8 cellular contexts compared by ENCODE assay signal in genomic region chr9:113187935-113188595, GRCh38. TPM values are rescaled to one million over a fixed set of nuclear protein-coding genes. Genes with fewer than 3 reads are reported as not detected.
A peak's percentile ranks its signal among the peaks of the same experiment; 100 is the strongest.
DNase-seq lines count a peak whose midpoint lies in the region; TF ChIP-seq lines count a peak whose summit lies in the region.

No MANE protein-coding gene starts in this region.

- no peak overlapping the region for H2BK120ac ChIP-seq in trophoblast cell (ENCODE audit: insufficient read depth, low read length, poor library complexity)

- no peak overlapping the region for H2BK5ac ChIP-seq in trophoblast cell (ENCODE audit: low read depth, low read length, poor library complexity)

- peaks cover 5 to 35% of the 10 kb centered on the region in 2 experiments for H3K36me3 ChIP-seq in trophoblast cell (ENCODE audit: control insufficient read depth in 1 of 2, insufficient read depth in 2 of 2, low read length in 2 of 2)
- H3K36me3 ChIP-seq in MM.1S (replicated peaks; ENCODE audit: insufficient read depth, low read length) = peaks cover 22% of the 10 kb centered on the region; the same call in 1 of the 2 replicates

- H3K27me3 ChIP-seq in trophoblast cell (ENCODE audit: insufficient read depth, low read length) = no peaks in the 10 kb centered on the region
- H3K27me3 ChIP-seq in MM.1S (replicated peaks; ENCODE audit: insufficient read depth, low read length) = no peaks in the 10 kb centered on the region

- no peak overlapping the region for H3K14ac ChIP-seq in trophoblast cell (ENCODE audit: low read length)

- no peak overlapping the region for H3K23ac ChIP-seq in trophoblast cell (ENCODE audit: low read length)

- H3K27ac ChIP-seq in trophoblast cell (ENCODE audit: low read depth, low read length) (no peak overlapping the region), MM.1S (ENCODE audit: low read length) (no peak overlapping the region)

- no peaks in the 10 kb centered on the region for H3K9me2 ChIP-seq in MM.1S (replicated peaks; ENCODE audit: insufficient read depth, low read length)

- no peaks in the 10 kb centered on the region for H3K79me1 ChIP-seq in trophoblast cell (ENCODE audit: low read length)

- H3K4ac ChIP-seq in trophoblast cell (ENCODE audit: low read depth, low read length) = no peak overlapping the region

- H3F3A ChIP-seq in MM.1S (ENCODE audit: insufficient read depth, low read length) = no peaks in the 10 kb centered on the region

- H3K4me2 ChIP-seq in trophoblast cell (ENCODE audit: low read length) (no peak overlapping the region), MM.1S (ENCODE audit: low read depth, low read length) (no peak overlapping the region)

- H4K12ac ChIP-seq in trophoblast cell (ENCODE audit: low read depth, low read length) = no peak overlapping the region

- H3K9me3 ChIP-seq in trophoblast cell (ENCODE audit: insufficient read depth, low read depth, low read length) (no peaks in the 10 kb centered on the region), MM.1S (replicated peaks; ENCODE audit: insufficient read depth, low read length) (no peaks in the 10 kb centered on the region)

- H3K9ac ChIP-seq in trophoblast cell (ENCODE audit: low read length) (peak overlapping the region; percentile 58), MM.1S (ENCODE audit: low read length) (no peak overlapping the region)

- H3K18ac ChIP-seq in trophoblast cell (ENCODE audit: low read length) = no peak overlapping the region

- no peak overlapping the region for H4K91ac ChIP-seq in trophoblast cell (ENCODE audit: low read depth, low read length)

- H2AK5ac ChIP-seq in trophoblast cell (ENCODE audit: low read length) = no peak overlapping the region

- no CpG with 5 or more reads among the region's 9 CpGs for WGBS in trophoblast cell (ENCODE audit: extremely low coverage, insufficient coverage, insufficient read length)

- H4K8ac ChIP-seq in trophoblast cell (ENCODE audit: low read depth, low read length) = no peak overlapping the region

- H3K79me2 ChIP-seq in trophoblast cell (ENCODE audit: control insufficient read depth, insufficient read depth, low read length, poor library complexity) (no peaks in the 10 kb centered on the region), MM.1S (ENCODE audit: low read length) (no peaks in the 10 kb centered on the region)

- no peak for TF ChIP-seq CTCF in fibroblast of villous mesenchyme (IDR thresholded peaks at IDR 0.05; ENCODE audit: insufficient read depth, low read depth, low read length)
- TF ChIP-seq CTCF in MM.1S (IDR thresholded peaks at IDR 0.05; ENCODE audit: low read length) = no peak

- no peak overlapping the region for H2AFZ ChIP-seq in trophoblast cell (ENCODE audit: insufficient read depth, low read length, poor library complexity)
- no peak overlapping the region for H2AFZ ChIP-seq in MM.1S (ENCODE audit: low read length)

- H3K4me1 ChIP-seq in trophoblast cell (ENCODE audit: control insufficient read depth in 1 of 2, insufficient read depth in 2 of 2, low read length in 2 of 2) = peaks cover 2 to 3% of the 10 kb centered on the region in 2 experiments
- H3K4me1 ChIP-seq in MM.1S (ENCODE audit: low read length) = no peaks in the 10 kb centered on the region

- H4K20me1 ChIP-seq in MM.1S (ENCODE audit: insufficient read depth, low read length) = no peaks in the 10 kb centered on the region

- H3K4me3 ChIP-seq in fibroblast of villous mesenchyme (ENCODE audit: low read depth, low read length) (peak overlapping the region; percentile 41), trophoblast cell (ENCODE audit: low read depth, low read length) (no peak overlapping the region), MM.1S (ENCODE audit: low read length) (no peak overlapping the region)

- DNase-seq in EL (peak; percentile 97), SIG-M5 treated with dmso at 0.1 percent for 504 hours (lab: John Stamatoyannopoulos, UW; ENCODE audit: unreplicated experiment) (peak; percentile 87), fibroblast of villous mesenchyme (ENCODE audit: low read depth) (peak; percentile 97), trophoblast cell (peak; percentile 57 to 72), SK-N-DZ (ENCODE audit: low spot score) (no peak), MM.1S (no peak), NAMALWA (ENCODE audit: low spot score) (no peak)
- DNase-seq in activated CD4-positive, alpha-beta T cell treated with anti-CD3 and anti-CD28 coated beads, Interleukin-2, amount 50 U/mL, for 48 hours = no peak

- no peak overlapping the region for H2BK12ac ChIP-seq in trophoblast cell (ENCODE audit: low read length)

RNA-seq across cellular contexts. Expression of gene FKBP15, which starts 33.0 kb away (rescaled TPM):
- 20.6 and 25.9 TPM in 2 replicates for total RNA-seq in fibroblast of villous mesenchyme
- 15.4 and 16.5 TPM in 2 replicates for polyA plus RNA-seq in trophoblast cell (2013)
- 8.2 and 9.9 TPM in 2 replicates for polyA plus RNA-seq in SK-N-DZ (2014; cell fraction: cytosol; rRNA removed)
- polyA plus RNA-seq in SK-N-DZ (2014; cell fraction: nucleus; rRNA removed) = 20.3 and 29.3 TPM in 2 replicates

RNA-seq across cellular contexts. Expression of gene SLC31A1, which starts 33.3 kb away (rescaled TPM):
- 34.5 and 41.5 TPM in 2 replicates for total RNA-seq in fibroblast of villous mesenchyme
- polyA plus RNA-seq in trophoblast cell (2013) = 60.3 and 63.7 TPM in 2 replicates
- 11.5 and 13.6 TPM in 2 replicates for polyA plus RNA-seq in SK-N-DZ (2014; cell fraction: cytosol; rRNA removed)
- polyA plus RNA-seq in SK-N-DZ (2014; cell fraction: nucleus; rRNA removed) = 2.3 and 2.4 TPM in 2 replicates

RNA-seq across cellular contexts. Expression of gene SLC31A2, which starts 37.3 kb away (rescaled TPM):
- total RNA-seq in fibroblast of villous mesenchyme = 11.6 and 23.3 TPM in 2 replicates
- 5.6 TPM in 2 replicates for polyA plus RNA-seq in trophoblast cell (2013)
- polyA plus RNA-seq in SK-N-DZ (2014; cell fraction: cytosol; rRNA removed) = 4.8 and 6.2 TPM in 2 replicates
- polyA plus RNA-seq in SK-N-DZ (2014; cell fraction: nucleus; rRNA removed) = 2.4 and 3.1 TPM in 2 replicates

Comparison
In these comparisons a context has a peak if more than half of its experiments do, and no peak if none do; other contexts are left out.
1. DNase-seq: peak in EL (single experiment), SIG-M5 treated with dmso at 0.1 percent for 504 hours (single experiment), fibroblast of villous mesenchyme (single experiment) and trophoblast cell (2 of 2); none in SK-N-DZ (single experiment), MM.1S (single experiment), NAMALWA (single experiment) and activated CD4-positive, alpha-beta T cell treated with anti-CD3 and anti-CD28 coated beads, Interleukin-2, amount 50 U/mL, for 48 hours (0 of 2).